In genomic region chr11:73308963-73309960, GRCh38 we compare ENCODE assay signal across 1 cellular context.
TF ChIP-seq lines count a peak whose summit lies in the region.

No MANE protein-coding gene starts in this region.

TF ChIP-seq in K562, 482 proteins besides CTCF, POLR2A, EP300 and RAD21 (continued from another document and continues in another):
- TF ChIP-seq CREB3 (tag; conservative IDR thresholded peaks at IDR 0.05; ENCODE audit: low read depth) (no peak), CXXC5 (CRISPR knock-in tag; IDR thresholded peaks at IDR 0.05) (no peak), ZNF436 (CRISPR knock-in tag; IDR thresholded peaks at IDR 0.05) (no peak), TEAD1 (CRISPR knock-in tag; IDR thresholded peaks at IDR 0.05) (peak; percentile 85 to 87; a peak in 3 of 4 replicates), SUPT5H (IDR thresholded peaks at IDR 0.05) (no peak), CBX8 (IDR thresholded peaks at IDR 0.05; ENCODE audit: borderline replicate concordance, extremely low read depth, low read depth, low read length, poor library complexity, severe bottlenecking) (no peak), POLR2B (IDR thresholded peaks at IDR 0.05; ENCODE audit: low read depth, partially characterized antibody) (no peak), MAFF (IDR thresholded peaks at IDR 0.05; ENCODE audit: low read length) (no peak), SFPQ (IDR thresholded peaks at IDR 0.05; ENCODE audit: low read depth, low read length) (no peak), RBM22 (IDR thresholded peaks at IDR 0.05; ENCODE audit: low read depth, low read length, poor library complexity, severe bottlenecking) (no peak), TBL1XR1 (IDR thresholded peaks at IDR 0.05; ENCODE audit: low read length in 2 of 2) (no peak), ETV1 (tag; conservative IDR thresholded peaks at IDR 0.05; ENCODE audit: low read depth) (no peak), ZNF609 (CRISPR knock-in tag; IDR thresholded peaks at IDR 0.05; ENCODE audit: borderline replicate concordance) (no peak), NFATC3 (IDR thresholded peaks at IDR 0.05) (no peak), HDAC6 (IDR thresholded peaks at IDR 0.05; ENCODE audit: low read depth, low read length) (no peak), RB1 (IDR thresholded peaks at IDR 0.05; ENCODE audit: low read depth) (no peak), TEAD4 (IDR thresholded peaks at IDR 0.05; ENCODE audit: low read length) (0 out of 2 replicates have a peak, but pooled peaks have one; percentile 20), TEAD4 (CRISPR knock-in tag; IDR thresholded peaks at IDR 0.05; ENCODE audit: borderline replicate concordance) (no peak), PCBP2 (IDR thresholded peaks at IDR 0.05; ENCODE audit: low read depth, low read length, poor library complexity, severe bottlenecking) (no peak), TCF15 (CRISPR knock-in tag; IDR thresholded peaks at IDR 0.05) (no peak), AFF4 (CRISPR knock-in tag; IDR thresholded peaks at IDR 0.05) (no peak), GATA2 (CRISPR knock-in tag; IDR thresholded peaks at IDR 0.05) (no peak), RFX1 (IDR thresholded peaks at IDR 0.05) (no peak), MLLT1 (IDR thresholded peaks at IDR 0.05) (0 out of 4 replicates have a peak, but pooled peaks of 1 of the 2 experiments have one; percentile 20), ZNF395 (CRISPR knock-in tag; IDR thresholded peaks at IDR 0.05) (no peak), ZFX (CRISPR knock-in tag; IDR thresholded peaks at IDR 0.05) (0 out of 2 replicates have a peak, but pooled peaks have one; percentile 8), ZBTB1 (CRISPR knock-in tag; IDR thresholded peaks at IDR 0.05; ENCODE audit: borderline replicate concordance, low read depth) (no peak), CEBPZ (IDR thresholded peaks at IDR 0.05; ENCODE audit: borderline replicate concordance, low read depth, low read length) (no peak), ZNF561 (CRISPR knock-in tag; conservative IDR thresholded peaks at IDR 0.05) (no peak), ZBTB17 (CRISPR knock-in tag; IDR thresholded peaks at IDR 0.05) (no peak), TAF15 (IDR thresholded peaks at IDR 0.05; ENCODE audit: low read depth, low read length) (no peak), ZC3H8 (IDR thresholded peaks at IDR 0.05) (no peak), NR1H2 (CRISPR knock-in tag; IDR thresholded peaks at IDR 0.05) (no peak), HOXB6 (CRISPR knock-in tag; IDR thresholded peaks at IDR 0.05; ENCODE audit: borderline replicate concordance) (no peak), UBTF (IDR thresholded peaks at IDR 0.05; ENCODE audit: borderline replicate concordance in 1 of 2, low read depth in 2 of 2, low read length in 2 of 2) (0 out of 4 replicates have a peak, but pooled peaks of 1 of the 2 experiments have one; percentile 50), SMAD1 (IDR thresholded peaks at IDR 0.05; ENCODE audit: low read depth, low read length, partially characterized antibody) (no peak), CGGBP1 (CRISPR knock-in tag; IDR thresholded peaks at IDR 0.05) (no peak), BRD9 (IDR thresholded peaks at IDR 0.05; ENCODE audit: low read depth, partially characterized antibody) (no peak), GTF2F1 (IDR thresholded peaks at IDR 0.05; ENCODE audit: low read depth, low read length) (no peak)
